Comparison of ENCODE assay signal across 8 cellular contexts in genomic region chr6:166381733-166382499, GRCh38. TPM values are rescaled to one million over a fixed set of nuclear protein-coding genes. Genes with fewer than 3 reads are reported as not detected.
A peak's percentile ranks its signal among the peaks of the same experiment; 100 is the strongest.
DNase-seq lines count a peak whose midpoint lies in the region; ATAC-seq and TF ChIP-seq lines count a peak whose summit lies in the region.

No MANE protein-coding gene starts in this region.

- peak; percentile 7 for DNase-seq in DMS114 treated with DMSO at 0.1 percent for 48 hours (lab: John Stamatoyannopoulos, UW; ENCODE audit: unreplicated experiment)
- peak; percentile 82 for DNase-seq in GM20000 (ENCODE audit: low spot score)
- DNase-seq in HS-5 (ENCODE audit: low read depth), result peak; percentile 9
- peak; percentile 78 to 94 (median 93) for DNase-seq in Peyer's patch
- DNase-seq in activated T-helper 9 cell treated with anti-CD3 and anti-CD28 coated beads, Interleukin-2, amount 50 U/mL, for 16 hours (ENCODE audit: low read depth), result peak; percentile 55
- peak; percentile 87 for DNase-seq in osteoblast (ENCODE audit: insufficient read length, low spot score, missing footprints)
- peak; percentile 92 to 95 for DNase-seq in thyroid gland

- peaks cover 0 to 9% (median 0%) of the 10 kb centered on the region in 4 donors for H3K4me1 ChIP-seq in Peyer's patch
- peaks cover 0 to 37% (median 0%) of the 10 kb centered on the region in 3 donors for H3K4me1 ChIP-seq in gastroesophageal sphincter
- no peaks in the 10 kb centered on the region for H3K4me1 ChIP-seq in osteoblast (ENCODE audit: insufficient read depth, low read length)
- peaks cover 21 to 25% of the 10 kb centered on the region in 2 donors for H3K4me1 ChIP-seq in thyroid gland

- H3K36me3 ChIP-seq in Peyer's patch (no peaks in the 10 kb centered on the region), gastroesophageal sphincter (no peaks in the 10 kb centered on the region), osteoblast (ENCODE audit: insufficient read depth, low read length) (no peaks in the 10 kb centered on the region), thyroid gland (no peaks in the 10 kb centered on the region)

- no peak for TF ChIP-seq EP300 in gastroesophageal sphincter (IDR thresholded peaks at IDR 0.05)

- no peaks in the 10 kb centered on the region for H3K27me3 ChIP-seq in Peyer's patch
- H3K27me3 ChIP-seq in gastroesophageal sphincter, result no peaks in the 10 kb centered on the region
- no peaks in the 10 kb centered on the region for H3K27me3 ChIP-seq in osteoblast (ENCODE audit: insufficient read depth, low read length)
- no peaks in the 10 kb centered on the region for H3K27me3 ChIP-seq in thyroid gland

- no peaks in the 10 kb centered on the region for H3K9me3 ChIP-seq in Peyer's patch
- no peaks in the 10 kb centered on the region for H3K9me3 ChIP-seq in gastroesophageal sphincter
- H3K9me3 ChIP-seq in osteoblast (ENCODE audit: low read depth, low read length), result no peaks in the 10 kb centered on the region
- no peaks in the 10 kb centered on the region for H3K9me3 ChIP-seq in thyroid gland

- 1 to 7% methylated on average over 2 to 14 of the region's 49 CpGs for WGBS in gastroesophageal sphincter (ENCODE audit: low coverage in 1 of 2), 2 donors
- 0% methylated on average over 10 to 42 of the region's 49 CpGs for WGBS in thyroid gland, 2 donors

- H3K4me2 ChIP-seq in osteoblast (ENCODE audit: insufficient read depth, low read length), result peak overlapping the region; percentile 99

- TF ChIP-seq POLR2A in Peyer's patch (IDR thresholded peaks at IDR 0.05) (peak in 1 of 2 donors; percentile 39), gastroesophageal sphincter (IDR thresholded peaks at IDR 0.05) (no peak), thyroid gland (IDR thresholded peaks at IDR 0.05) (peak in 1 of 2 donors; percentile 82)

- peak; percentile 96 for TF ChIP-seq CTCF in GM20000 (IDR thresholded peaks at IDR 0.05; ENCODE audit: extremely low read depth, missing control alignments)
- peak; percentile 64 to 94 (median 84) for TF ChIP-seq CTCF in Peyer's patch (IDR thresholded peaks at IDR 0.05)
- TF ChIP-seq CTCF in gastroesophageal sphincter (IDR thresholded peaks at IDR 0.05), result peak; percentile 65 to 92 (median 70)
- peak; percentile 67 for TF ChIP-seq CTCF in osteoblast (IDR thresholded peaks at IDR 0.05; ENCODE audit: extremely low read depth, low read depth, low read length)
- peak; percentile 60 to 93 (median 80) for TF ChIP-seq CTCF in thyroid gland (IDR thresholded peaks at IDR 0.05)

- peak overlapping the region; percentile 87 for H2AFZ ChIP-seq in osteoblast (ENCODE audit: low read length)

- H3K27ac ChIP-seq in Peyer's patch (peak overlapping the region; percentile 95 to 96 (median 96)), gastroesophageal sphincter (peak overlapping the region; percentile 67 to 97 (median 94)), osteoblast (ENCODE audit: low read depth, low read length) (peak overlapping the region; percentile 85), thyroid gland (peak overlapping the region; percentile 73 to 97 (median 94))

- H3K79me2 ChIP-seq in osteoblast (ENCODE audit: insufficient read depth, low read length), result peaks cover 10% of the 10 kb centered on the region

- H3K4me3 ChIP-seq in Peyer's patch (peak overlapping the region; percentile 82 to 98 (median 91)), gastroesophageal sphincter (peak overlapping the region; percentile 63 to 69), osteoblast (ENCODE audit: insufficient read depth, low read length) (peak overlapping the region; percentile 92), thyroid gland (replicated peaks in 1 of 3) (peak overlapping the region; percentile 68 to 94 (median 80))

- H4K20me1 ChIP-seq in osteoblast (ENCODE audit: insufficient read depth, low read length), result no peaks in the 10 kb centered on the region

- peak; percentile 24 for ATAC-seq in gastroesophageal sphincter

- intact Hi-C loops in thyroid gland (cut with DNase I), result loop anchor here (10.0 kb wide), 1 partner anchor 47 kb away; no protein-coding TSS in a partner anchor

RNA-seq across cellular contexts. Expression of gene MPC1, which starts 0.8 kb away (rescaled TPM):
- total RNA-seq in Peyer's patch (10 to 100 TPM; 45.6 to 75.3 (median 59.8) TPM), gastroesophageal sphincter (10 to 100 TPM; 57.9 to 93.2 (median 72.8) TPM), osteoblast (23.5 and 29.5 TPM in 2 replicates), thyroid gland (100 to 1,000 TPM in 2 of 4 donors, 10 to 100 TPM in 2; 69.1 to 128 (median 103) TPM)

RNA-seq across cellular contexts. Expression of gene SFT2D1, which starts 39.6 kb away (rescaled TPM):
- total RNA-seq in Peyer's patch (10 to 100 TPM; 26.4 to 31.9 (median 28.2) TPM), gastroesophageal sphincter (10 to 100 TPM; 21.4 to 32.2 (median 26.1) TPM), osteoblast (22.1 and 25.7 TPM in 2 replicates), thyroid gland (10 to 100 TPM; 36.8 to 53.5 (median 48.4) TPM)

Comparison
In these comparisons a context has a peak if more than half of its experiments do, and no peak if none do; other contexts are left out.
1. Peak in every context shown above with its lines: DNase-seq, ATAC-seq, H3K4me3 ChIP-seq and H3K27ac ChIP-seq.
2. DNase-seq: peak in every context shown above with its lines; median percentile 94 in thyroid gland; 93 in Peyer's patch; 87 in osteoblast; 82 in GM20000; 55 in activated T-helper 9 cell treated with anti-CD3 and anti-CD28 coated beads, Interleukin-2, amount 50 U/mL, for 16 hours; 9 in HS-5; 7 in DMS114 treated with DMSO at 0.1 percent for 48 hours.